11 cellular contexts compared by ENCODE assay signal in genomic region chr1:87044840-87045239, GRCh38.
DNase-seq lines count a peak whose midpoint lies in the region; ATAC-seq and TF ChIP-seq lines count a peak whose summit lies in the region.
"Had no signal": no experiment of that assay in that cellular context is flagged by ENCODE, and none has a peak within 500 bp of the region (broad histone marks: within the 10 kb centered on the region; RNA-seq: fewer than 3 reads in every experiment).

No MANE protein-coding gene starts in this region.

- TF ChIP-seq CTCF in foreskin keratinocyte (conservative IDR thresholded peaks at IDR 0.05), result no peak

- peaks cover 7% of the 10 kb centered on the region for H3K4me1 ChIP-seq in foreskin keratinocyte

- peaks cover 38% of the 10 kb centered on the region for H3K4me1 Mint-ChIP-seq in activated T-cell treated with anti-CD3 and anti-CD28 coated beads, Interleukin-2, amount 50 U/mL, for 4 hours (ENCODE audit: low read depth)
- peaks cover 21% of the 10 kb centered on the region for H3K4me1 Mint-ChIP-seq in stimulated activated effector memory CD8-positive, alpha-beta T cell treated with anti-CD3 and anti-CD28 coated beads, Interleukin-12 subunit alpha, Interleukin-12 subunit beta, amount 100 ng/mL, for 72 hours

- ATAC-seq in activated T-cell treated with anti-CD3 and anti-CD28 coated beads, Interleukin-2, amount 50 U/mL, for 4 hours, result peak; percentile 46 to 55
- ATAC-seq in HG02588 (IDR thresholded peaks at IDR 0.05; ENCODE audit: unreplicated experiment) (peak; percentile 56), HG03159 (IDR thresholded peaks at IDR 0.05; ENCODE audit: unreplicated experiment) (no peak), foreskin keratinocyte (no peak)
- peak; percentile 88 for ATAC-seq in stimulated activated effector memory CD8-positive, alpha-beta T cell treated with anti-CD3 and anti-CD28 coated beads, Interleukin-12 subunit alpha, Interleukin-12 subunit beta, amount 100 ng/mL, for 72 hours

- peak overlapping the region; percentile 0 for H3K4me3 Mint-ChIP-seq in activated T-cell treated with anti-CD3 and anti-CD28 coated beads, Interleukin-2, amount 50 U/mL, for 4 hours
- H3K4me3 Mint-ChIP-seq in stimulated activated effector memory CD8-positive, alpha-beta T cell treated with anti-CD3 and anti-CD28 coated beads, Interleukin-12 subunit alpha, Interleukin-12 subunit beta, amount 100 ng/mL, for 72 hours, result no peak overlapping the region

- H3K27ac ChIP-seq in foreskin keratinocyte, result no peak overlapping the region

- H3K27ac Mint-ChIP-seq in stimulated activated effector memory CD8-positive, alpha-beta T cell treated with anti-CD3 and anti-CD28 coated beads, Interleukin-12 subunit alpha, Interleukin-12 subunit beta, amount 100 ng/mL, for 72 hours, result peak overlapping the region; percentile 35

- H3K27me3 Mint-ChIP-seq in activated T-cell treated with anti-CD3 and anti-CD28 coated beads, Interleukin-2, amount 50 U/mL, for 4 hours (ENCODE audit: low read depth), result no peaks in the 10 kb centered on the region

- no peak for DNase-seq in activated T-cell treated with anti-CD3 and anti-CD28 coated beads, Interleukin-2, amount 50 U/mL, for 4 hours
- DNase-seq in activated T-cell treated with anti-CD3 and anti-CD28 coated beads, Interleukin-2, amount 50 U/mL, for 1 hour, result no peak
- DNase-seq in OCI-M1 (lab: John Stamatoyannopoulos, UW) (peak; percentile 11), foreskin keratinocyte (no peak)
- DNase-seq in stimulated activated effector memory CD8-positive, alpha-beta T cell treated with anti-CD3 and anti-CD28 coated beads, Interleukin-12 subunit alpha, Interleukin-12 subunit beta, amount 100 ng/mL, for 72 hours (ENCODE audit: low spot score in 2 of 2), result no peak
- DNase-seq in activated effector memory CD4-positive, alpha-beta T cell treated with Interleukin-2 at 50 U/mL for 16 hours, result no peak
- DNase-seq: KG1, kidney, retina had no signal

- H3K27me3 ChIP-seq in foreskin keratinocyte, result no peaks in the 10 kb centered on the region

- H3K9me3 Mint-ChIP-seq in activated T-cell treated with anti-CD3 and anti-CD28 coated beads, Interleukin-2, amount 50 U/mL, for 4 hours, result peaks cover 3% of the 10 kb centered on the region
- H3K9me3 Mint-ChIP-seq in stimulated activated effector memory CD8-positive, alpha-beta T cell treated with anti-CD3 and anti-CD28 coated beads, Interleukin-12 subunit alpha, Interleukin-12 subunit beta, amount 100 ng/mL, for 72 hours, result peaks cover 4% of the 10 kb centered on the region

- no peaks in the 10 kb centered on the region for H3K36me3 Mint-ChIP-seq in activated T-cell treated with anti-CD3 and anti-CD28 coated beads, Interleukin-2, amount 50 U/mL, for 4 hours (ENCODE audit: insufficient read depth)
- no peaks in the 10 kb centered on the region for H3K36me3 Mint-ChIP-seq in stimulated activated effector memory CD8-positive, alpha-beta T cell treated with anti-CD3 and anti-CD28 coated beads, Interleukin-12 subunit alpha, Interleukin-12 subunit beta, amount 100 ng/mL, for 72 hours

Comparison
In these comparisons a context has a peak if more than half of its experiments do, and no peak if none do; other contexts are left out.
1. ATAC-seq: peak in activated T-cell treated with anti-CD3 and anti-CD28 coated beads, Interleukin-2, amount 50 U/mL, for 4 hours (2 of 2), HG02588 (single experiment) and stimulated activated effector memory CD8-positive, alpha-beta T cell treated with anti-CD3 and anti-CD28 coated beads, Interleukin-12 subunit alpha, Interleukin-12 subunit beta, amount 100 ng/mL, for 72 hours (single experiment); none in HG03159 (single experiment) and foreskin keratinocyte (single experiment).